In genomic region chr12:97022831-97023230, GRCh38 we compare ENCODE assay signal across 26 cellular contexts.
"Had no signal": no experiment of that assay in that cellular context is flagged by ENCODE, and none has a peak within 500 bp of the region (broad histone marks: within the 10 kb centered on the region; RNA-seq: fewer than 3 reads in every experiment).

No MANE protein-coding gene starts in this region.

- H3K27me3 ChIP-seq: adrenal gland, cardiac muscle cell, colonic mucosa, left lung, suprapubic skin, tibial artery, upper lobe of right lung had no signal

- H3K4me1 Mint-ChIP-seq: activated naive CD8-positive, alpha-beta T cell treated with anti-CD3 and anti-CD28 coated beads for 36 hours; naive thymus-derived CD8-positive, alpha-beta T cell had no signal

- H3K4me3 ChIP-seq: adrenal gland, cardiac muscle cell, colonic mucosa, left lung, lower lobe of right lung, suprapubic skin, tibial artery, upper lobe of right lung had no signal

- ATAC-seq: left lung; lower lobe of right lung; naive thymus-derived CD8-positive, alpha-beta T cell; right cardiac atrium; upper lobe of right lung had no signal

- H3K4me1 ChIP-seq: adrenal gland, colonic mucosa, left lung, lower lobe of right lung, suprapubic skin, tibial artery, upper lobe of right lung had no signal

- H3K27ac Mint-ChIP-seq: activated naive CD8-positive, alpha-beta T cell treated with anti-CD3 and anti-CD28 coated beads for 36 hours; naive thymus-derived CD8-positive, alpha-beta T cell had no signal

- H3K27me3 Mint-ChIP-seq: activated naive CD8-positive, alpha-beta T cell treated with anti-CD3 and anti-CD28 coated beads for 36 hours; brain had no signal

- DNase-seq: activated CD4-positive, alpha-beta T cell treated with anti-CD3 and anti-CD28 coated beads for 48 hours; activated CD4-positive, alpha-beta T cell treated with anti-CD3 and anti-CD28 coated beads, Interleukin-2, amount 50 U/mL, for 48 hours; activated CD8-positive, alpha-beta memory T cell treated with anti-CD3 and anti-CD28 coated beads for 24 hours; activated effector memory CD4-positive, alpha-beta T cell treated with Interleukin-2 at 50 U/mL for 16 hours; activated naive CD4-positive, alpha-beta T cell treated with Interleukin-2 at 50 U/mL for 16 hours; activated naive CD8-positive, alpha-beta T cell treated with anti-CD3 and anti-CD28 coated beads for 36 hours; adrenal gland; aorta; cerebellar nuclear complex; colonic mucosa; effector memory CD4-positive, alpha-beta T cell; left lung; lower lobe of right lung; mesenchymal stem cell; naive thymus-derived CD8-positive, alpha-beta T cell; posterior cingulate gyrus; right cardiac atrium; stimulated activated CD4-positive, alpha-beta T cell treated with anti-CD3 and anti-CD28 coated beads, Interleukin-15, amount 100 ng/mL, for 24 hours; stimulated activated CD4-positive, alpha-beta T cell treated with anti-CD3 and anti-CD28 coated beads, Interleukin-2, amount 100 ng/mL, for 24 hours; stimulated activated naive CD4-positive, alpha-beta T cell; tibial artery; upper lobe of right lung had no signal

- H3K27ac ChIP-seq: adrenal gland, cardiac muscle cell, colonic mucosa, left lung, lower lobe of right lung, suprapubic skin, tibial artery, upper lobe of right lung, VCaP had no signal

- H3K4me3 Mint-ChIP-seq: activated naive CD8-positive, alpha-beta T cell treated with anti-CD3 and anti-CD28 coated beads for 36 hours; brain; naive thymus-derived CD8-positive, alpha-beta T cell had no signal

- H3K9me3 Mint-ChIP-seq: activated naive CD8-positive, alpha-beta T cell treated with anti-CD3 and anti-CD28 coated beads for 36 hours; brain; naive thymus-derived CD8-positive, alpha-beta T cell had no signal

- H3K36me3 ChIP-seq: adrenal gland, cardiac muscle cell, colonic mucosa, left lung, lower lobe of right lung, suprapubic skin, tibial artery, upper lobe of right lung had no signal

- H3K36me3 Mint-ChIP-seq: activated naive CD8-positive, alpha-beta T cell treated with anti-CD3 and anti-CD28 coated beads for 36 hours; brain; naive thymus-derived CD8-positive, alpha-beta T cell had no signal

- H3K9me3 ChIP-seq: colonic mucosa, left lung, lower lobe of right lung, suprapubic skin, tibial artery, upper lobe of right lung had no signal
